In genomic region chr1:26471498-26472329, GRCh38 we compare ENCODE assay signal across 8 cellular contexts. TPM values are rescaled to one million over a fixed set of nuclear protein-coding genes. Genes with fewer than 3 reads are reported as not detected.
DNase-seq lines count a peak whose midpoint lies in the region; ATAC-seq and TF ChIP-seq lines count a peak whose summit lies in the region.

No MANE protein-coding gene starts in this region.

- peaks cover 42% of the 10 kb centered on the region for H3K36me3 ChIP-seq in SJCRH30
- H3K36me3 ChIP-seq in ascending aorta: peaks cover 4 to 43% of the 10 kb centered on the region in 2 donors
- H3K36me3 ChIP-seq in rectal smooth muscle tissue (ENCODE audit: control insufficient read depth, insufficient read depth, low read length): peaks cover 12% of the 10 kb centered on the region

- H3K4me1 ChIP-seq in SJCRH30 (peaks cover 21% of the 10 kb centered on the region), ascending aorta (peaks cover 5 to 22% of the 10 kb centered on the region in 2 donors), rectal smooth muscle tissue (ENCODE audit: control insufficient read depth, insufficient read depth, low read length) (peaks cover 11% of the 10 kb centered on the region)

- DNase-seq in D341Med (ENCODE audit: low spot score): peak; percentile 62
- DNase-seq in Jurkat, Clone E6-1 (ENCODE audit: low read depth, low spot score): no peak
- peak; percentile 79 to 87 for DNase-seq in SJCRH30
- DNase-seq in ascending aorta (ENCODE audit: low spot score in 2 of 2): peak; percentile 12 to 83
- DNase-seq in hepatic stellate cell (ENCODE audit: low spot score): peak; percentile 69

- H3K9me3 ChIP-seq in SJCRH30 (replicated peaks) (no peaks in the 10 kb centered on the region), ascending aorta (no peaks in the 10 kb centered on the region)

- intact Hi-C loops in ascending aorta (cut with DNase I): loop anchor here (1.0 to 5.0 kb wide), 3 partner anchors 29 to 239 kb away; partner anchors contain the start of genes CEP85 and DHDDS

- ATAC-seq in GM21390 (IDR thresholded peaks at IDR 0.05; ENCODE audit: unreplicated experiment) (peak; percentile 13), HG03045 (IDR thresholded peaks at IDR 0.05; ENCODE audit: unreplicated experiment) (no peak)

- H3K27me3 ChIP-seq in SJCRH30 (no peaks in the 10 kb centered on the region), ascending aorta (no peaks in the 10 kb centered on the region), rectal smooth muscle tissue (ENCODE audit: control insufficient read depth, insufficient read depth, low read length) (no peaks in the 10 kb centered on the region)

- peak overlapping the region; percentile 100 for H3K27ac ChIP-seq in SJCRH30
- H3K27ac ChIP-seq in ascending aorta: peak overlapping the region; percentile 94 to 100
- H3K27ac ChIP-seq in rectal smooth muscle tissue (ENCODE audit: low read depth, low read length): peak overlapping the region; percentile 100

- H3K4me3 ChIP-seq in Jurkat, Clone E6-1 (ENCODE audit: low read length): peak overlapping the region; percentile 71
- H3K4me3 ChIP-seq in SJCRH30 (peak overlapping the region; percentile 100), ascending aorta (peak overlapping the region; percentile 72 to 90), rectal smooth muscle tissue (ENCODE audit: low read length) (peak overlapping the region; percentile 80)

- H3K9ac ChIP-seq in rectal smooth muscle tissue (ENCODE audit: low read length): no peak overlapping the region

- TF ChIP-seq CTCF in ascending aorta (IDR thresholded peaks at IDR 0.05): no peak

RNA-seq across cellular contexts. Expression of gene HMGN2, which starts 0.5 kb away (rescaled TPM):
- polyA plus RNA-seq in Jurkat, Clone E6-1 (2012; ENCODE audit: insufficient read depth, insufficient read length): 1,237 TPM
- 1,603 and 1,653 TPM in 2 replicates for total RNA-seq in SJCRH30 (2014; rRNA removed; shearing (Covaris generic))
- total RNA-seq in ascending aorta: 97.7 TPM

RNA-seq across cellular contexts. Expression of gene DHDDS, which starts 39.6 kb away (rescaled TPM):
- polyA plus RNA-seq in Jurkat, Clone E6-1 (2012; ENCODE audit: insufficient read depth, insufficient read length): 31.5 TPM
- total RNA-seq in SJCRH30 (2014; rRNA removed; shearing (Covaris generic)): 36.6 and 43.7 TPM in 2 replicates
- 54.2 TPM for total RNA-seq in ascending aorta

RNA-seq across cellular contexts. Expression of gene RPS6KA1, which starts 57.8 kb away (rescaled TPM):
- polyA plus RNA-seq in Jurkat, Clone E6-1 (2012; ENCODE audit: insufficient read depth, insufficient read length): 47.3 TPM
- total RNA-seq in SJCRH30 (2014; rRNA removed; shearing (Covaris generic)): 22.5 and 22.7 TPM in 2 replicates
- 9.6 TPM for total RNA-seq in ascending aorta

Comparison
In these comparisons a context has a peak if more than half of its experiments do, and no peak if none do; other contexts are left out.
1. RNA of gene HMGN2, which starts 0.5 kb away (total RNA-seq): 1,603 to 1,653 TPM in SJCRH30; 97.7 TPM in ascending aorta (single experiment); every median in the first group is over 10 times any median in the second.
2. Peak in every context shown above with its lines, with median percentiles within 50 percentile points of each other: H3K4me3 ChIP-seq and H3K27ac ChIP-seq.